In the genomic region with DNA sequence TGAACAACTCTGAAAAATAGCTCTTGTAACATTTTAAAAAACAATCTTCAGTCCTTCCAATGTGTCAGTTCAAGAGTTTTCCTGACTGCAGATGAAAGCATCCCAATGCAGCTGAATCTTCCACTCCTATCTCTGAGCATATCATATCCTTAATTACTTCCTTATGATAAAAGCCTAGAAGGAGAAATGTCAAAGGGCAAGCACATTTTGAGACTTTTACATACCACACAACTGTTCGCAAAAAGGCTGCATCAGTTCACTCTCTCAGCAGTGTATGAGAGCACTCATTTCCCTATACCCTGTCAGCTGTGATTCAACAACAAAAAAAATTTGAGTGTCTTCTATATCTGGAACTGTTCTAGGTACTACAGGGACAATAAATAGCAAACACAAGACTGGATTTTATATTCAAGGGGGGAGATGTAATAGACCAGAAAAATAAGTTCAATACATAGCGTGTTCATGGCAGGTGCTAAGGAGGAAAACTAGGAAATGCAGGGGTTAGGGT, we compare ENCODE assay signal across 14 cellular contexts.
"Had no signal": no experiment of that assay in that cellular context is flagged by ENCODE, and none has a peak within 500 bp of the region (broad histone marks: within the 10 kb centered on the region; RNA-seq: fewer than 3 reads in every experiment).

No MANE protein-coding gene starts in this region.

- H3K27me3 ChIP-seq: adrenal gland, SJSA1, stomach had no signal

- H3K4me3 Mint-ChIP-seq: central memory CD8-positive, alpha-beta T cell; effector memory CD8-positive, alpha-beta T cell had no signal

- H2AFZ ChIP-seq: parathyroid adenoma had no signal

- H3K27ac ChIP-seq: parathyroid adenoma, SJSA1, stomach, thoracic aorta had no signal

- H3K27ac Mint-ChIP-seq: effector memory CD8-positive, alpha-beta T cell had no signal

- ATAC-seq: effector memory CD8-positive, alpha-beta T cell had no signal

- H3K36me3 ChIP-seq: adrenal gland, SJSA1 had no signal

- DNase-seq: activated CD4-positive, alpha-beta T cell treated with anti-CD3 and anti-CD28 coated beads for 1 hour; activated CD8-positive, alpha-beta memory T cell treated with anti-CD3 and anti-CD28 coated beads for 24 hours; activated gamma-delta T cell; cortex of kidney; effector memory CD8-positive, alpha-beta T cell; hypothalamus; stimulated activated CD4-positive, alpha-beta T cell treated with anti-CD3 and anti-CD28 coated beads, Interleukin-4, amount 100 ng/mL, for 4 hours; stomach; SW 1271 had no signal

- H3K4me1 ChIP-seq: parathyroid adenoma, SJSA1, stomach had no signal

- H3K4me3 ChIP-seq: adrenal gland, SJSA1, stomach, thoracic aorta had no signal

- H3K9me3 Mint-ChIP-seq: central memory CD8-positive, alpha-beta T cell had no signal

- H3K9me3 ChIP-seq: SJSA1 had no signal

- H3K27me3 Mint-ChIP-seq: central memory CD8-positive, alpha-beta T cell; effector memory CD8-positive, alpha-beta T cell had no signal
